ENCODE assay signal across 13 cellular contexts in genomic region chr2:160308915-160309314, GRCh38.
DNase-seq lines count a peak whose midpoint lies in the region; ATAC-seq, FAIRE-seq and TF ChIP-seq lines count a peak whose summit lies in the region.
"Had no signal": no experiment of that assay in that cellular context is flagged by ENCODE, and none has a peak within 500 bp of the region (broad histone marks: within the 10 kb centered on the region; RNA-seq: fewer than 3 reads in every experiment).

No MANE protein-coding gene starts in this region.

- H3K27me3 ChIP-seq in ACC112 (ENCODE audit: insufficient read depth, low read length) (no peaks in the 10 kb centered on the region), keratinocyte (ENCODE audit: control insufficient read depth, extremely low read depth, insufficient read depth, low read length) (no peaks in the 10 kb centered on the region), pancreas (no peaks in the 10 kb centered on the region)

- dilution Hi-C loops in keratinocyte (cut with MboI; ENCODE audit: extremely low pct_ligation_motif_present, low sequenced_read_pairs): no loop called here

- TF ChIP-seq CTCF in astrocyte of the spinal cord (IDR thresholded peaks at IDR 0.05; ENCODE audit: low read depth, low read length) (no peak), keratinocyte (optimal IDR thresholded peaks at IDR 0.05 in 1 of 3, IDR thresholded peaks at IDR 0.05 in 1 of 3, conservative IDR thresholded peaks at IDR 0.05 in 1 of 3; ENCODE audit: extremely low read depth in 1 of 3, insufficient read depth in 2 of 3, low read length in 3 of 3) (no peak), pancreas (IDR thresholded peaks at IDR 0.05) (no peak)

- WGBS in pancreas, 2 donors: 92 to 94% methylated on average over 5 of the region's 5 CpGs

- no peak for ATAC-seq in pancreas
- ATAC-seq: activated CD8-positive, alpha-beta T cell treated with anti-CD3 and anti-CD28 coated beads, Interleukin-2, amount 10 ng/mL, durations not matched to agents 7 days and 5 days had no signal

- H3K4me1 ChIP-seq in ACC112 (ENCODE audit: control insufficient read depth, insufficient read depth, low read length, unreplicated experiment) (peaks cover 63% of the 10 kb centered on the region), keratinocyte (ENCODE audit: control insufficient read depth, extremely low read depth, insufficient read depth, low read length) (peaks cover 43% of the 10 kb centered on the region), pancreas (no peaks in the 10 kb centered on the region)

- no peaks in the 10 kb centered on the region for H3K9me1 ChIP-seq in keratinocyte (ENCODE audit: control insufficient read depth, extremely low read depth, insufficient read depth, low read length)

- H2AFZ ChIP-seq in ACC112 (ENCODE audit: low read length, unreplicated experiment) (no peak overlapping the region), keratinocyte (ENCODE audit: control insufficient read depth, low read length) (peak overlapping the region; percentile 26)

- H3K9me3 ChIP-seq in keratinocyte (ENCODE audit: control insufficient read depth, low read depth, low read length): no peaks in the 10 kb centered on the region
- H3K9me3 ChIP-seq in pancreas: no peaks in the 10 kb centered on the region

- intact Hi-C loops in pancreas (cut with DNase I): no loop called here

- H3K36me3 ChIP-seq in ACC112 (ENCODE audit: insufficient read depth, low read length) (peaks cover 45% of the 10 kb centered on the region), keratinocyte (ENCODE audit: control insufficient read depth in 2 of 2, extremely low read depth in 1 of 2, insufficient read depth in 2 of 2, low read length in 2 of 2) (peaks cover 11 to 13% of the 10 kb centered on the region in 2 experiments), pancreas (no peaks in the 10 kb centered on the region)

- H3K27ac ChIP-seq in ACC112 (ENCODE audit: low read depth, low read length) (peak overlapping the region; percentile 90), keratinocyte (ENCODE audit: control insufficient read depth, insufficient read depth, low read length) (peak overlapping the region; percentile 99), pancreas (no peak overlapping the region)

- peak overlapping the region; percentile 79 for H3K9ac ChIP-seq in keratinocyte (ENCODE audit: control insufficient read depth, extremely low read depth, insufficient read depth, low read length)

- H3K4me3 ChIP-seq in ACC112 (ENCODE audit: low read depth, low read length): peak overlapping the region; percentile 23; the same call in 1 of the 2 replicates
- H3K4me3 ChIP-seq in astrocyte of the spinal cord (ENCODE audit: low read depth, low read length): no peak overlapping the region
- H3K4me3 ChIP-seq in keratinocyte (ENCODE audit: control insufficient read depth in 2 of 3, extremely low read depth in 1 of 3, insufficient read depth in 2 of 3, low read depth in 1 of 3, low read length in 3 of 3): peak overlapping the region in 2 of 3 experiments; percentile 32 to 36
- H3K4me3 ChIP-seq in pancreas: no peak overlapping the region

- H4K20me1 ChIP-seq in keratinocyte (ENCODE audit: control insufficient read depth, extremely low read depth, insufficient read depth, low read length): no peaks in the 10 kb centered on the region

- H3K79me2 ChIP-seq in ACC112 (ENCODE audit: control insufficient read depth, insufficient read depth, low read length, unreplicated experiment): peaks cover 55% of the 10 kb centered on the region
- H3K79me2 ChIP-seq in keratinocyte (ENCODE audit: control insufficient read depth, insufficient read depth, low read length): peaks cover 31% of the 10 kb centered on the region

- in situ Hi-C loops in astrocyte of the spinal cord (cut with HindIII; ENCODE audit: low sequenced_read_pairs): no loop called here

- H3K4me2 ChIP-seq in keratinocyte (ENCODE audit: control insufficient read depth, extremely low read depth, insufficient read depth, low read depth, low read length): peak overlapping the region; percentile 85

- DNase-seq in HPDE6-E6E7 (ENCODE audit: extremely low spot score): peak; percentile 59
- peak; percentile 87 for DNase-seq in astrocyte of the spinal cord (ENCODE audit: low read depth, low spot score)
- DNase-seq in keratinocyte (ENCODE audit: low read depth, low spot score): peak; percentile 66
- DNase-seq in NCI-H2107 treated with DMSO at 0.1 percent for 48 hours (lab: John Stamatoyannopoulos, UW; ENCODE audit: unreplicated experiment): no peak
- no peak for DNase-seq in NCI-H1694 (lab: John Stamatoyannopoulos, UW)
- DNase-seq in pancreas: no peak
- DNase-seq in NCI-H1694 treated with DMSO at 0.1 percent for 48 hours (lab: John Stamatoyannopoulos, UW): no peak
- DNase-seq: activated CD8-positive, alpha-beta T cell treated with anti-CD3 and anti-CD28 coated beads, Interleukin-2, amount 10 ng/mL, durations not matched to agents 7 days and 5 days; Karpas-422; NCI-H524 treated with DMSO at 0.1 percent for 48 hours had no signal

- peak; percentile 93 for FAIRE-seq in keratinocyte (lab: Jason Lieb, UNC)
- FAIRE-seq in pancreas (lab: Jason Lieb, UNC): no peak
- FAIRE-seq: GM19239, islet of Langerhans had no signal

Comparison
In these comparisons a context has a peak if more than half of its experiments do, and no peak if none do; other contexts are left out.
1. H3K27ac ChIP-seq: peak in ACC112 (single experiment) and keratinocyte (single experiment); none in pancreas (0 of 4).
2. H3K4me3 ChIP-seq: peak in ACC112 (single experiment) and keratinocyte (2 of 3); none in astrocyte of the spinal cord (single experiment) and pancreas (0 of 4).
3. DNase-seq: peak in HPDE6-E6E7 (single experiment), astrocyte of the spinal cord (single experiment) and keratinocyte (single experiment); none in NCI-H2107 treated with DMSO at 0.1 percent for 48 hours (single experiment), NCI-H1694 (single experiment), pancreas (0 of 6) and NCI-H1694 treated with DMSO at 0.1 percent for 48 hours (single experiment).